Comparison of ENCODE assay signal across 26 cellular contexts in the genomic region with DNA sequence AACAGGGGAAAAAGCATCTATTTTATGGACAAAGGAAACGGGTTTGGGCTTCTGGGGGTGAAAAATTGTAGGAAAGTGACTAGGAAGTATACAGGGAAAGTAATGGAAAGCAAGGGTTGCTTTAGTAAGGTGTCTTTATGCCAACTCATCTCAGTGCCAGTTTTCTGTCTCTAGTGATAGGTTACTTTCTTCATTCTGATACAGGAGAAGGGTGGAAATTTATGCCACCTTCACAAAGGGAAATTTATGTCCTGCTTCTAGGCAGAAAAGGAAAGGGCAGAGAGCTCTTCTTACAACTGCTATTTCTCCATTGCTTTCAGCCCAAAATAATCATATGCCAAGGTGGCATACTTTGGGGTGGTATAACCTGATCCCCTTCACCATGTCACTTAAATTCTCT. TPM values are rescaled to one million over a fixed set of nuclear protein-coding genes. Genes with fewer than 3 reads are reported as not detected.
A peak's percentile ranks its signal among the peaks of the same experiment; 100 is the strongest.
DNase-seq lines count a peak whose midpoint lies in the region; ATAC-seq and TF ChIP-seq lines count a peak whose summit lies in the region.
"Had no signal": no experiment of that assay in that cellular context is flagged by ENCODE, and none has a peak within 500 bp of the region (broad histone marks: within the 10 kb centered on the region; RNA-seq: fewer than 3 reads in every experiment).

No MANE protein-coding gene starts in this region.

- H3K27ac ChIP-seq in mammary epithelial cell (ENCODE audit: insufficient read depth, low read depth, low read length) = no peak overlapping the region
- H3K27ac ChIP-seq: hepatocyte, vagina had no signal

- dilution Hi-C loops in mammary epithelial cell (cut with HindIII; ENCODE audit: low sequenced_read_pairs) = no loop called here

- peaks cover 20% of the 10 kb centered on the region for H3K4me1 ChIP-seq in mammary epithelial cell (ENCODE audit: insufficient read depth, low read length)

- no peaks in the 10 kb centered on the region for H3K36me3 ChIP-seq in mammary epithelial cell (ENCODE audit: insufficient read depth, low read length)
- H3K36me3 ChIP-seq: vagina had no signal

- peaks cover 8% of the 10 kb centered on the region for H3K9me3 Mint-ChIP-seq in T-helper 2 cell treated with Interferon-gamma antibody and Interleukin-4, amounts not matched to agents 5 μg/mL and 100 μg/mL, for 36 hours
- H3K9me3 Mint-ChIP-seq in stimulated activated naive CD8-positive, alpha-beta T cell treated with anti-CD3 and anti-CD28 coated beads, Interleukin-15, Interleukin-2, amounts not matched to agents 100 ng/mL and 50 ng/mL, for 24 hours = no peaks in the 10 kb centered on the region
- H3K9me3 Mint-ChIP-seq in stimulated activated effector memory CD8-positive, alpha-beta T cell treated with anti-CD3 and anti-CD28 coated beads, Interleukin-12 subunit alpha, Interleukin-12 subunit beta, amount 100 ng/mL, for 72 hours = no peaks in the 10 kb centered on the region
- H3K9me3 Mint-ChIP-seq: IgD-negative memory B cell; stimulated activated naive CD8-positive, alpha-beta T cell treated with anti-CD3 and anti-CD28 coated beads, Interleukin-15, amount 100 ng/mL, for 72 hours had no signal

- H3K9me3 ChIP-seq in mammary epithelial cell (replicated peaks; ENCODE audit: insufficient read depth, low read length) = no peaks in the 10 kb centered on the region
- H3K9me3 ChIP-seq: vagina had no signal

- peak overlapping the region; percentile 12 for H2AFZ ChIP-seq in mammary epithelial cell (ENCODE audit: low read depth, low read length)
- H2AFZ ChIP-seq: hepatocyte had no signal

- no peak overlapping the region for H3K4me3 ChIP-seq in mammary epithelial cell (replicated peaks in 1 of 3; ENCODE audit: insufficient read depth in 1 of 3, low read depth in 2 of 3, low read length in 3 of 3)
- H3K4me3 ChIP-seq: hepatocyte, smooth muscle cell, vagina had no signal

- 93% methylated on average over 1 of the region's 1 CpG for WGBS in mammary epithelial cell (ENCODE audit: low coverage, missing lambda C conversion rate)

- BruUV-seq in mammary epithelial cell (replicated peaks; lab: Mats Ljungman, UMichigan) = no TSS peak

- no peak overlapping the region for H3K9ac ChIP-seq in mammary epithelial cell (ENCODE audit: insufficient read depth, low read length)

- in situ Hi-C loops in mammary epithelial cell (cut with MboI; ENCODE audit: low sequenced_read_pairs in 2 of 2) = no loop called here

- ATAC-seq in stimulated activated naive CD8-positive, alpha-beta T cell treated with anti-CD3 and anti-CD28 coated beads, Interleukin-15, Interleukin-2, amounts not matched to agents 100 U/mL and 50 U/mL, for 24 hours = no peak
- ATAC-seq in stimulated activated effector memory CD8-positive, alpha-beta T cell treated with anti-CD3 and anti-CD28 coated beads, Interleukin-12 subunit alpha, Interleukin-12 subunit beta, amount 100 ng/mL, for 72 hours = no peak
- ATAC-seq: left colon; right cardiac atrium; stimulated activated naive CD8-positive, alpha-beta T cell treated with anti-CD3 and anti-CD28 coated beads, Interleukin-15, amount 100 ng/mL, for 72 hours had no signal

- intact Hi-C loops in mammary epithelial cell (cut with micrococcal nuclease) (no loop called here), posterior cingulate gyrus (cut with DNase I) (no loop called here)

- peak overlapping the region; percentile 12 for H3K4me3 Mint-ChIP-seq in T-helper 2 cell treated with Interferon-gamma antibody and Interleukin-4, amounts not matched to agents 5 μg/mL and 100 μg/mL, for 36 hours
- H3K4me3 Mint-ChIP-seq in stimulated activated naive CD8-positive, alpha-beta T cell treated with anti-CD3 and anti-CD28 coated beads, Interleukin-15, Interleukin-2, amounts not matched to agents 100 ng/mL and 50 ng/mL, for 24 hours = no peak overlapping the region
- H3K4me3 Mint-ChIP-seq in stimulated activated effector memory CD8-positive, alpha-beta T cell treated with anti-CD3 and anti-CD28 coated beads, Interleukin-12 subunit alpha, Interleukin-12 subunit beta, amount 100 ng/mL, for 72 hours = peak overlapping the region; percentile 53
- H3K4me3 Mint-ChIP-seq: activated B cell treated with CpG ODN at 0.5 μM for 24 hours, IgD-negative memory B cell had no signal

- H3K36me3 Mint-ChIP-seq in T-helper 2 cell treated with Interferon-gamma antibody and Interleukin-4, amounts not matched to agents 5 μg/mL and 100 μg/mL, for 36 hours (ENCODE audit: low read depth) = peaks cover 23% of the 10 kb centered on the region
- no peaks in the 10 kb centered on the region for H3K36me3 Mint-ChIP-seq in stimulated activated naive CD8-positive, alpha-beta T cell treated with anti-CD3 and anti-CD28 coated beads, Interleukin-15, Interleukin-2, amounts not matched to agents 100 ng/mL and 50 ng/mL, for 24 hours (ENCODE audit: low read depth)
- H3K36me3 Mint-ChIP-seq in stimulated activated effector memory CD8-positive, alpha-beta T cell treated with anti-CD3 and anti-CD28 coated beads, Interleukin-12 subunit alpha, Interleukin-12 subunit beta, amount 100 ng/mL, for 72 hours = no peaks in the 10 kb centered on the region

- no peak for TF ChIP-seq CTCF in mammary epithelial cell (conservative IDR thresholded peaks at IDR 0.05 in 1 of 2, IDR thresholded peaks at IDR 0.05 in 1 of 2; ENCODE audit: extremely low read depth in 1 of 2, insufficient read depth in 1 of 2, low read depth in 1 of 2, low read length in 2 of 2)

- no peaks in the 10 kb centered on the region for H3K27me3 Mint-ChIP-seq in T-helper 2 cell treated with Interferon-gamma antibody and Interleukin-4, amounts not matched to agents 5 μg/mL and 100 μg/mL, for 36 hours (ENCODE audit: low read depth)
- no peaks in the 10 kb centered on the region for H3K27me3 Mint-ChIP-seq in stimulated activated naive CD8-positive, alpha-beta T cell treated with anti-CD3 and anti-CD28 coated beads, Interleukin-15, Interleukin-2, amounts not matched to agents 100 ng/mL and 50 ng/mL, for 24 hours
- H3K27me3 Mint-ChIP-seq: activated B cell treated with CpG ODN at 0.5 μM for 24 hours; IgD-negative memory B cell; stimulated activated naive CD8-positive, alpha-beta T cell treated with anti-CD3 and anti-CD28 coated beads, Interleukin-15, amount 100 ng/mL, for 72 hours had no signal

- H3K27ac Mint-ChIP-seq in T-helper 2 cell treated with Interferon-gamma antibody and Interleukin-4, amounts not matched to agents 5 μg/mL and 100 μg/mL, for 36 hours = peak overlapping the region; percentile 61
- peak overlapping the region; percentile 70 for H3K27ac Mint-ChIP-seq in stimulated activated naive CD8-positive, alpha-beta T cell treated with anti-CD3 and anti-CD28 coated beads, Interleukin-15, Interleukin-2, amounts not matched to agents 100 ng/mL and 50 ng/mL, for 24 hours
- H3K27ac Mint-ChIP-seq in stimulated activated effector memory CD8-positive, alpha-beta T cell treated with anti-CD3 and anti-CD28 coated beads, Interleukin-12 subunit alpha, Interleukin-12 subunit beta, amount 100 ng/mL, for 72 hours = peak overlapping the region; percentile 92
- H3K27ac Mint-ChIP-seq: activated B cell treated with CpG ODN at 0.5 μM for 24 hours had no signal

- DNase-seq in T-helper 2 cell treated with Interferon-gamma antibody and Interleukin-4, amounts not matched to agents 5 μg/mL and 100 μg/mL, for 36 hours (ENCODE audit: low spot score) = no peak
- DNase-seq in T-helper 2 cell (no peak), mammary epithelial cell (no peak), posterior cingulate gyrus (no peak), medulla oblongata (ENCODE audit: extremely low spot score) (no peak)
- DNase-seq in stimulated activated naive CD8-positive, alpha-beta T cell treated with anti-CD3 and anti-CD28 coated beads, Interleukin-15, Interleukin-2, amounts not matched to agents 100 U/mL and 50 U/mL, for 24 hours = no peak
- DNase-seq in stimulated activated effector memory CD8-positive, alpha-beta T cell treated with anti-CD3 and anti-CD28 coated beads, Interleukin-12 subunit alpha, Interleukin-12 subunit beta, amount 100 ng/mL, for 72 hours (ENCODE audit: low spot score in 2 of 2) = no peak
- DNase-seq: activated B cell treated with CpG ODN at 0.5 μM for 24 hours; activated naive CD4-positive, alpha-beta T cell treated with anti-CD3 and anti-CD28 coated beads, Interleukin-2, amount 50 U/mL, for 16 hours; aorta; left colon; mesenchymal stem cell; NCI-H345; right cardiac atrium; stimulated activated naive CD8-positive, alpha-beta T cell treated with anti-CD3 and anti-CD28 coated beads, Interleukin-15, amount 100 ng/mL, for 72 hours; SW 1271 had no signal

- H3K79me2 ChIP-seq in mammary epithelial cell (ENCODE audit: insufficient read depth, low read length) = no peaks in the 10 kb centered on the region
- H3K79me2 ChIP-seq: hepatocyte had no signal

- H3K4me2 ChIP-seq in mammary epithelial cell (ENCODE audit: insufficient read depth, low read depth, low read length) = no peak overlapping the region
- H3K4me2 ChIP-seq: hepatocyte, smooth muscle cell had no signal

- H4K20me1 ChIP-seq in mammary epithelial cell (ENCODE audit: insufficient read depth, low read length) = no peaks in the 10 kb centered on the region

- peaks cover 54% of the 10 kb centered on the region for H3K4me1 Mint-ChIP-seq in T-helper 2 cell treated with Interferon-gamma antibody and Interleukin-4, amounts not matched to agents 5 μg/mL and 100 μg/mL, for 36 hours (ENCODE audit: low read depth)
- peaks cover 49% of the 10 kb centered on the region for H3K4me1 Mint-ChIP-seq in stimulated activated naive CD8-positive, alpha-beta T cell treated with anti-CD3 and anti-CD28 coated beads, Interleukin-15, Interleukin-2, amounts not matched to agents 100 ng/mL and 50 ng/mL, for 24 hours (ENCODE audit: low read depth)
- H3K4me1 Mint-ChIP-seq in stimulated activated effector memory CD8-positive, alpha-beta T cell treated with anti-CD3 and anti-CD28 coated beads, Interleukin-12 subunit alpha, Interleukin-12 subunit beta, amount 100 ng/mL, for 72 hours = peaks cover 51% of the 10 kb centered on the region
- H3K4me1 Mint-ChIP-seq: activated B cell treated with CpG ODN at 0.5 μM for 24 hours, IgD-negative memory B cell had no signal

- CTCF ChIA-PET in mammary epithelial cell (lab: Charles Lee; ENCODE audit: low non-redundant PET) = interaction anchor here (0.5 kb wide), 1 partner anchor 112 kb away, joined by 3 read pairs; no protein-coding TSS in a partner anchor

- no peaks in the 10 kb centered on the region for H3K27me3 ChIP-seq in mammary epithelial cell (ENCODE audit: insufficient read depth, low read length)
- H3K27me3 ChIP-seq: hepatocyte, vagina had no signal

RNA-seq across cellular contexts. Expression of gene ERMP1, which starts 20.1 kb away (rescaled TPM):
- total RNA-seq in mammary epithelial cell = 10 to 100 TPM; 33.0 to 40.9 TPM
- 27.6 TPM for polyA plus RNA-seq in mammary epithelial cell
- 82.3 TPM for polyA minus RNA-seq in mammary epithelial cell

RNA-seq across cellular contexts. Expression of gene MLANA, which starts 37.7 kb away (rescaled TPM):
- total RNA-seq in mammary epithelial cell = not detected
- not detected for polyA plus RNA-seq in mammary epithelial cell
- not detected for polyA minus RNA-seq in mammary epithelial cell
- total RNA-seq: A172; activated B cell treated with CpG ODN at 0.5 μM for 24 hours; activated CD8-positive, alpha-beta memory T cell treated with anti-CD3 and anti-CD28 coated beads for 36 hours; aorta; H1; hepatocyte; HT-29; left colon; right cardiac atrium; RPMI7951; smooth muscle cell; vagina had no signal
- polyA plus RNA-seq: H1, hepatocyte, IgD-negative memory B cell, right cardiac atrium, smooth muscle cell had no signal
